In genomic region chr12:111757361-111758119, GRCh38 we compare ENCODE assay signal across 8 cellular contexts. TPM values are rescaled to one million over a fixed set of nuclear protein-coding genes. Genes with fewer than 3 reads are reported as not detected.
DNase-seq lines count a peak whose midpoint lies in the region; ATAC-seq, FAIRE-seq and TF ChIP-seq lines count a peak whose summit lies in the region.

No MANE protein-coding gene starts in this region.

- TF ChIP-seq RAD21 in liver (IDR thresholded peaks at IDR 0.05) (peak in 1 of 2 donors; percentile 26), HepG2 (CRISPR knock-in tag; IDR thresholded peaks at IDR 0.05) (no peak)

- H3K27me3 Mint-ChIP-seq in endothelial cell (ENCODE audit: unreplicated experiment), result peaks cover 6% of the 10 kb centered on the region

- no peaks in the 10 kb centered on the region for H4K20me1 ChIP-seq in HepG2 (ENCODE audit: insufficient read depth, low read length)

- no peak for ATAC-seq in HepG2

- in situ Hi-C loops in HepG2 (cut with HindIII; ENCODE audit: extremely low pct_ligation_motif_present, low pct_unique_long_range_greater_than_20kb), result loop anchor here (5.0 to 10.0 kb wide), 2 partner anchors 35 to 57 kb away; no protein-coding TSS in a partner anchor

- CTCF ChIA-PET in HepG2 (lab: Yijun Ruan, JAX; ENCODE audit: low intra/inter-chr PET ratio, low total read pairs), result no interaction called here

- H3K27me3 ChIP-seq in liver (ENCODE audit: control insufficient read depth in 4 of 4, insufficient read depth in 4 of 4, low read length in 3 of 4) (no peaks in the 10 kb centered on the region), HepG2 (ENCODE audit: control insufficient read depth in 1 of 2, insufficient read depth in 2 of 2, low read length in 2 of 2) (no peaks in the 10 kb centered on the region)

- no peaks in the 10 kb centered on the region for H3K79me2 ChIP-seq in HepG2 (ENCODE audit: insufficient read depth, low read length)

- H3K36me3 ChIP-seq in liver (ENCODE audit: control insufficient read depth in 4 of 4, insufficient read depth in 3 of 4, low read depth in 1 of 4, low read length in 3 of 4) (peaks cover 0 to 5% (median 3%) of the 10 kb centered on the region in 4 donors), HepG2 (replicated peaks in 1 of 2; ENCODE audit: control insufficient read depth in 1 of 2, insufficient read depth in 2 of 2, low read length in 2 of 2) (no peaks in the 10 kb centered on the region)

- H3K27ac Mint-ChIP-seq in endothelial cell (ENCODE audit: unreplicated experiment), result no peak overlapping the region

- peaks cover 16% of the 10 kb centered on the region for H3K4me1 Mint-ChIP-seq in endothelial cell (ENCODE audit: unreplicated experiment)

- BruUV-seq in HepG2 (replicated peaks; lab: Mats Ljungman, UMichigan), result no TSS peak

- TF ChIP-seq EP300 in HepG2 (IDR thresholded peaks at IDR 0.05; ENCODE audit: low read depth in 2 of 2, low read length in 2 of 2) (no peak), HepG2 (CRISPR knock-in tag; IDR thresholded peaks at IDR 0.05; ENCODE audit: borderline replicate concordance) (no peak)

- TF ChIP-seq POLR2A in HepG2 (IDR thresholded peaks at IDR 0.05; ENCODE audit: insufficient read depth in 1 of 2, low read depth in 2 of 2, low read length in 2 of 2), result no peak

- DNase-seq in HepG2 (ENCODE audit: low spot score) (no peak), SIG-M5 treated with dmso at 0.1 percent for 504 hours (lab: John Stamatoyannopoulos, UW; ENCODE audit: unreplicated experiment) (peak; percentile 98), globus pallidus (ENCODE audit: low spot score) (peak; percentile 62), 8988T (no peak), activated T-cell treated with anti-CD3 and anti-CD28 coated beads for 4 hours (no peak), endothelial cell (ENCODE audit: low spot score) (no peak)

- WGBS in liver, result 67% methylated on average over 15 of the region's 15 CpGs
- WGBS in HepG2 (ENCODE audit: low lambda C conversion rate), result 94% methylated on average over 7 of the region's 15 CpGs

- POLR2A ChIA-PET in HepG2 (lab: Yijun Ruan, JAX), result no interaction called here

- peak overlapping the region in 1 of 2 donors; percentile 1 for H3K9ac ChIP-seq in liver (ENCODE audit: low read depth in 1 of 2, low read length in 2 of 2)
- no peak overlapping the region for H3K9ac ChIP-seq in HepG2 (ENCODE audit: insufficient read depth, low read depth, low read length)

- FAIRE-seq in HepG2 (lab: Jason Lieb, UNC), result no peak

- H3K36me3 Mint-ChIP-seq in endothelial cell (ENCODE audit: low read depth, unreplicated experiment), result no peaks in the 10 kb centered on the region

- no peak overlapping the region for H3K4me2 ChIP-seq in HepG2 (ENCODE audit: low read depth, low read length)

- H3K9me3 Mint-ChIP-seq in endothelial cell (ENCODE audit: unreplicated experiment), result no peaks in the 10 kb centered on the region

- H3K27ac ChIP-seq in liver (ENCODE audit: low read depth in 1 of 2, low read length in 2 of 2), result peak overlapping the region; percentile 1 to 60
- no peak overlapping the region for H3K27ac ChIP-seq in HepG2 (ENCODE audit: extremely low read length, insufficient read depth, low read length)
- peak overlapping the region in 20 of 21 experiments; percentile 5 to 87 (median 78) for H3K27ac ChIP-seq in skin epidermis

- no peak for TF ChIP-seq CTCF in liver (IDR thresholded peaks at IDR 0.05; ENCODE audit: low read depth, low read length, missing input control)
- no peak for TF ChIP-seq CTCF in HepG2 (CRISPR knock-in tag; IDR thresholded peaks at IDR 0.05)
- TF ChIP-seq CTCF in endothelial cell (IDR thresholded peaks at IDR 0.05; ENCODE audit: unreplicated experiment), result no peak

- H3K4me3 Mint-ChIP-seq in endothelial cell (ENCODE audit: unreplicated experiment), result no peak overlapping the region

- H2AFZ ChIP-seq in HepG2 (ENCODE audit: low read length), result no peak overlapping the region

- no peak overlapping the region for H3K4me3 ChIP-seq in liver (ENCODE audit: low read depth in 1 of 3, low read length in 3 of 3)
- no peak overlapping the region for H3K4me3 ChIP-seq in HepG2 (replicated peaks in 1 of 3; ENCODE audit: insufficient read depth in 1 of 3, low read depth in 2 of 3, low read length in 3 of 3)
- H3K4me3 ChIP-seq in skin epidermis, result no peak overlapping the region

- intact Hi-C loops in HepG2 (cut with micrococcal nuclease; ENCODE audit: unreplicated experiment), result no loop called here

- H3K9me3 ChIP-seq in liver (ENCODE audit: control insufficient read depth in 4 of 4, low read length in 3 of 4) (no peaks in the 10 kb centered on the region), HepG2 (ENCODE audit: low read length) (no peaks in the 10 kb centered on the region)

- H3K4me1 ChIP-seq in liver (ENCODE audit: control insufficient read depth in 4 of 4, insufficient read depth in 4 of 4, low read length in 3 of 4) (peaks cover 15 to 51% (median 23%) of the 10 kb centered on the region in 4 donors), HepG2 (ENCODE audit: insufficient read depth, low read length) (peaks cover 9% of the 10 kb centered on the region)

TF ChIP-seq in liver, 16 proteins besides CTCF, POLR2A, EP300 and RAD21 (continues in another document):
- TF ChIP-seq NR2F2 (IDR thresholded peaks at IDR 0.05) (no peak), ZBTB33 (IDR thresholded peaks at IDR 0.05) (no peak), GABPA (IDR thresholded peaks at IDR 0.05 in 1 of 2, conservative IDR thresholded peaks at IDR 0.05 in 1 of 2) (no peak), JUND (IDR thresholded peaks at IDR 0.05) (no peak), HNF4G (IDR thresholded peaks at IDR 0.05) (no peak), FOXA1 (IDR thresholded peaks at IDR 0.05) (no peak)

TF ChIP-seq in HepG2, 621 proteins besides CTCF, POLR2A, EP300 and RAD21:
- TF ChIP-seq ZNF547 (CRISPR knock-in tag; IDR thresholded peaks at IDR 0.05) (no peak), ZNF570 (CRISPR knock-in tag; IDR thresholded peaks at IDR 0.05; ENCODE audit: borderline replicate concordance) (no peak), ZMYM3 (CRISPR knock-in tag; IDR thresholded peaks at IDR 0.05) (no peak), BORCS8-MEF2B (CRISPR knock-in tag; IDR thresholded peaks at IDR 0.05) (no peak), IKZF4 (CRISPR knock-in tag; IDR thresholded peaks at IDR 0.05; ENCODE audit: borderline replicate concordance, low read depth, not compliant biosample characterization) (no peak), KAT8 (CRISPR knock-in tag; IDR thresholded peaks at IDR 0.05) (no peak), HNF4A (CRISPR knock-in tag; IDR thresholded peaks at IDR 0.05) (no peak), POLR2AphosphoS2 (IDR thresholded peaks at IDR 0.05; ENCODE audit: low read depth, low read length) (no peak), ZNF605 (CRISPR knock-in tag; IDR thresholded peaks at IDR 0.05) (no peak), HCFC1 (IDR thresholded peaks at IDR 0.05; ENCODE audit: low read depth, low read length) (no peak), GFI1 (CRISPR knock-in tag; IDR thresholded peaks at IDR 0.05; ENCODE audit: borderline replicate concordance) (no peak), KMT2A (CRISPR knock-in tag; IDR thresholded peaks at IDR 0.05) (no peak), ZNF33B (CRISPR knock-in tag; IDR thresholded peaks at IDR 0.05) (no peak), RBAK (CRISPR knock-in tag; IDR thresholded peaks at IDR 0.05) (no peak), ZNF234 (CRISPR knock-in tag; conservative IDR thresholded peaks at IDR 0.05) (no peak), PAWR (CRISPR knock-in tag; IDR thresholded peaks at IDR 0.05; ENCODE audit: borderline replicate concordance) (no peak), ZBTB8A (CRISPR knock-in tag; IDR thresholded peaks at IDR 0.05; ENCODE audit: borderline replicate concordance, low read depth) (no peak)
- TF ChIP-seq, protein P1, sequence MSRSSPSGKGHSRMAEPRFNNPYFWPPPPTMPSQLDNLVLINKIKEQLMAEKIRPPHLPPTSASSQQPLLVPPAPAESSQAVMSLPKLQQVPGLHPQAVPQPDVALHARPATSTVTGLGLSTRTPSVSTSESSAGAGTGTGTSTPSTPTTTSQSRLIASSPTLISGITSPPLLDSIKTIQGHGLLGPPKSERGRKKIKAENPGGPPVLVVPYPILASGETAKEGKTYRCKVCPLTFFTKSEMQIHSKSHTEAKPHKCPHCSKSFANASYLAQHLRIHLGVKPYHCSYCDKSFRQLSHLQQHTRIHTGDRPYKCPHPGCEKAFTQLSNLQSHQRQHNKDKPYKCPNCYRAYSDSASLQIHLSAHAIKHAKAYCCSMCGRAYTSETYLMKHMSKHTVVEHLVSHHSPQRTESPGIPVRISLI (CRISPR knock-in tag; IDR thresholded peaks at IDR 0.05; ENCODE audit: borderline replicate concordance), result no peak

RNA-seq across cellular contexts. Expression of gene ALDH2, which starts 9.2 kb away (rescaled TPM):
- total RNA-seq in liver, result 100 to 1,000 TPM in 1 of 2 donors, 10 to 100 TPM in 1; 93.1 to 333 TPM
- 100 to 1,000 TPM; 813 to 849 TPM for polyA plus RNA-seq in liver
- total RNA-seq in HepG2 (2016; rRNA removed; fragmentation: Illumina TruSeq; extraction: Trizol), result 72.8 and 103 TPM in 2 replicates
- total RNA-seq in HepG2 (2016; cell fraction: cytosol; rRNA removed; fragmentation: Illumina TruSeq; extraction: Trizol; ENCODE audit: low read depth), result 8.4 and 10.0 TPM in 2 replicates
- 66.6 and 111 TPM in 2 replicates for total RNA-seq in HepG2 (2016; cell fraction: insoluble cytoplasmic fraction; rRNA removed; fragmentation: Illumina TruSeq; extraction: Trizol)
- total RNA-seq in HepG2 (2016; cell fraction: membrane; rRNA removed; fragmentation: Illumina TruSeq; extraction: Trizol), result 21.1 and 23.4 TPM in 2 replicates
- 30.1 and 34.3 TPM in 2 replicates for total RNA-seq in HepG2 (2016; cell fraction: nucleus; rRNA removed; fragmentation: Illumina TruSeq; extraction: Trizol)
- polyA plus RNA-seq in HepG2 (2011; rRNA removed), result 67.8 and 78.8 TPM in 2 replicates
- polyA plus RNA-seq in HepG2 (2011; cell fraction: cytosol; rRNA removed), result 60.0 and 72.7 TPM in 2 replicates
- polyA plus RNA-seq in HepG2 (2011; cell fraction: nucleus; rRNA removed), result 56.8 and 58.9 TPM in 2 replicates
- 46.9 and 67.0 TPM in 2 replicates for polyA plus RNA-seq in HepG2 (2012)
- polyA plus RNA-seq in HepG2 (2016; cell fraction: cytosol; fragmentation: Illumina TruSeq; extraction: Trizol; ENCODE audit: low read depth), result 21.3 and 21.9 TPM in 2 replicates
- 133 and 139 TPM in 2 replicates for polyA plus RNA-seq in HepG2 (2016; cell fraction: insoluble cytoplasmic fraction; fragmentation: Illumina TruSeq; extraction: Trizol; ENCODE audit: low read depth)
- 31.6 and 34.9 TPM in 2 replicates for polyA plus RNA-seq in HepG2 (2016; cell fraction: membrane; fragmentation: Illumina TruSeq; extraction: Trizol; ENCODE audit: low read depth)
- 105 and 114 TPM in 2 replicates for polyA plus RNA-seq in HepG2 (2016; cell fraction: nucleus; fragmentation: Illumina TruSeq; extraction: Trizol; ENCODE audit: insufficient read depth, low read depth)
- 3.8 and 84.5 TPM in 2 replicates for polyA minus RNA-seq in HepG2 (2011; rRNA and poly(A)+ RNA removed; ENCODE audit: low replicate concordance)
- polyA minus RNA-seq in HepG2 (2011; cell fraction: cytosol; rRNA and poly(A)+ RNA removed), result 39.2 and 47.6 TPM in 2 replicates
- polyA minus RNA-seq in HepG2 (2011; cell fraction: nucleus; rRNA and poly(A)+ RNA removed), result 13.9 and 14.5 TPM in 2 replicates
- total RNA-seq in endothelial cell (ENCODE audit: unreplicated experiment), result 98.5 TPM

Comparison
In these comparisons a context has a peak if more than half of its experiments do, and no peak if none do; other contexts are left out.
1. DNase-seq: peak in SIG-M5 treated with dmso at 0.1 percent for 504 hours (single experiment) and globus pallidus (single experiment); none in HepG2 (single experiment), 8988T (single experiment), activated T-cell treated with anti-CD3 and anti-CD28 coated beads for 4 hours (single experiment) and endothelial cell (single experiment).